ENCODE assay signal across 14 cellular contexts in the genomic region with DNA sequence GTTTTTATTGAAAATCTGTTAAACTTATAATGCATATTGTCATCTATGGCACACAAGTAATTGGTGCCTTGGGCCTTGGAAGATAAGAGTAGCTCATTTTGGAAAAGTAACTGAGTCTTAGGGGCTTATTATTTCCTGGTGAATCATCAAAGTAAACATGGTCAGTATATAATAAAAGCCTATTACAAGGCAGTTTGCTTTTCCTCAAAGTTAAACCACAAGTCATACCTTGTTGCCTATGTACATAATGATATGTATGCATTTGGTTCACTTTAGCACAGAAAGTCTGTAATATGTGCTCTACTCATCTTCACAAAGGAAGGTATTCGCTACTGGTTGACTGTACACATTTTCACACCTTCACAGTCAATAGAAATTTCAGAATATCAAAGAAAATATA. TPM values are rescaled to one million over a fixed set of nuclear protein-coding genes. Genes with fewer than 3 reads are reported as not detected.
DNase-seq lines count a peak whose midpoint lies in the region; ATAC-seq, FAIRE-seq and TF ChIP-seq lines count a peak whose summit lies in the region.
"Had no signal": no experiment of that assay in that cellular context is flagged by ENCODE, and none has a peak within 500 bp of the region (broad histone marks: within the 10 kb centered on the region; RNA-seq: fewer than 3 reads in every experiment).

No MANE protein-coding gene starts in this region.

- no peak overlapping the region for H3K9ac ChIP-seq in keratinocyte (ENCODE audit: control insufficient read depth, extremely low read depth, insufficient read depth, low read length)
- H3K9ac ChIP-seq: BLaER1 treated with 17β-estradiol and CSF1 and Interleukin-3, amounts not matched to agents 10 nM and 100 nM had no signal

- ATAC-seq in HG03520 (IDR thresholded peaks at IDR 0.05; ENCODE audit: unreplicated experiment) = no peak
- no peak for ATAC-seq in lower lobe of right lung

- in situ Hi-C loops in GM13976 (cut with MboI; ENCODE audit: low sequenced_read_pairs, unreplicated experiment) = no loop called here

- peak; percentile 61 for FAIRE-seq in keratinocyte (lab: Jason Lieb, UNC)
- FAIRE-seq: G401.6, H1 had no signal

- H3K27me3 ChIP-seq in keratinocyte (ENCODE audit: control insufficient read depth, extremely low read depth, insufficient read depth, low read length) = no peaks in the 10 kb centered on the region
- H3K27me3 ChIP-seq in lower lobe of right lung (ENCODE audit: low read depth) = no peaks in the 10 kb centered on the region
- H3K27me3 ChIP-seq: BLaER1 treated with 17β-estradiol and CSF1 and Interleukin-3, amounts not matched to agents 10 nM and 100 nM; SJSA1 had no signal

- CTCF ChIA-PET in HEK293 (lab: Yijun Ruan, JAX) (interaction anchor here (0.7 to 1.8 kb wide), 6 partner anchors 10 to 765 kb away, joined by 3 to 8 read pairs (median 4); partner anchors contain the start of gene FRK), RWPE1 (lab: Yijun Ruan, JAX) (interaction anchor here (0.8 kb wide), 1 partner anchor 21 kb away, joined by 3 read pairs; no protein-coding TSS in a partner anchor)

- H3K27ac ChIP-seq in HEK293 (ENCODE audit: extremely low read depth, low read depth, low read length) (no peak overlapping the region), RWPE1 (no peak overlapping the region), keratinocyte (ENCODE audit: control insufficient read depth, insufficient read depth, low read length) (no peak overlapping the region), lower lobe of right lung (no peak overlapping the region)
- H3K27ac ChIP-seq: BLaER1 treated with 17β-estradiol and CSF1 and Interleukin-3, amounts not matched to agents 10 nM and 100 nM; SJSA1 had no signal

- H3K4me2 ChIP-seq in keratinocyte (ENCODE audit: control insufficient read depth, extremely low read depth, insufficient read depth, low read depth, low read length) = no peak overlapping the region
- H3K4me2 ChIP-seq: BLaER1 treated with 17β-estradiol and CSF1 and Interleukin-3, amounts not matched to agents 10 nM and 100 nM had no signal

- H3K9me3 ChIP-seq in HEK293 (ENCODE audit: control insufficient read depth, insufficient read depth, low read depth, low read length) = no peaks in the 10 kb centered on the region
- no peaks in the 10 kb centered on the region for H3K9me3 ChIP-seq in keratinocyte (ENCODE audit: control insufficient read depth, low read depth, low read length)
- no peaks in the 10 kb centered on the region for H3K9me3 ChIP-seq in lower lobe of right lung
- H3K9me3 ChIP-seq: BLaER1 treated with 17β-estradiol and CSF1 and Interleukin-3, amounts not matched to agents 10 nM and 100 nM; SJSA1 had no signal

- no peaks in the 10 kb centered on the region for H3K79me2 ChIP-seq in keratinocyte (ENCODE audit: control insufficient read depth, insufficient read depth, low read length)

- DNase-seq in Daoy (ENCODE audit: low read depth) (peak; percentile 8), RWPE1 (ENCODE audit: low spot score) (peak; percentile 7), keratinocyte (ENCODE audit: low read depth, low spot score) (no peak), GM13976 (ENCODE audit: low spot score) (no peak), lower lobe of right lung (no peak)
- DNase-seq: NCI-H1694, SW 1271, T-helper 9 cell had no signal

- dilution Hi-C loops in keratinocyte (cut with MboI; ENCODE audit: extremely low pct_ligation_motif_present, low sequenced_read_pairs) = no loop called here

- TF ChIP-seq CTCF in HEK293 (tag by site-specific recombination; IDR thresholded peaks at IDR 0.05) (no peak), RWPE1 (conservative IDR thresholded peaks at IDR 0.05; ENCODE audit: low read depth) (no peak), keratinocyte (optimal IDR thresholded peaks at IDR 0.05 in 1 of 3, IDR thresholded peaks at IDR 0.05 in 1 of 3, conservative IDR thresholded peaks at IDR 0.05 in 1 of 3; ENCODE audit: extremely low read depth in 1 of 3, insufficient read depth in 2 of 3, low read length in 3 of 3) (no peak), GM13976 (IDR thresholded peaks at IDR 0.05; ENCODE audit: borderline replicate concordance, control extremely low read depth, extremely low read depth, insufficient read depth, missing control alignments) (no peak), lower lobe of right lung (IDR thresholded peaks at IDR 0.05) (no peak)

- H3K36me3 ChIP-seq in HEK293 (ENCODE audit: control insufficient read depth in 2 of 2, insufficient read depth in 1 of 2, low read length in 2 of 2) = no peaks in the 10 kb centered on the region
- H3K36me3 ChIP-seq in keratinocyte (ENCODE audit: control insufficient read depth in 2 of 2, extremely low read depth in 1 of 2, insufficient read depth in 2 of 2, low read length in 2 of 2) = no peaks in the 10 kb centered on the region
- no peaks in the 10 kb centered on the region for H3K36me3 ChIP-seq in lower lobe of right lung
- H3K36me3 ChIP-seq: BLaER1 treated with 17β-estradiol and CSF1 and Interleukin-3, amounts not matched to agents 10 nM and 100 nM; SJSA1 had no signal

- no peak overlapping the region for H2AFZ ChIP-seq in keratinocyte (ENCODE audit: control insufficient read depth, low read length)

- POLR2A ChIA-PET in HEK293 (lab: Yijun Ruan, JAX) (no interaction called here), RWPE1 (lab: Yijun Ruan, JAX; ENCODE audit: low non-redundant PET) (no interaction called here)

- H3K4me1 ChIP-seq in HEK293 (ENCODE audit: control insufficient read depth, insufficient read depth, low read length) (peaks cover 7% of the 10 kb centered on the region; the same call in 1 of the 2 replicates), keratinocyte (ENCODE audit: control insufficient read depth, extremely low read depth, insufficient read depth, low read length) (peaks cover 20% of the 10 kb centered on the region), lower lobe of right lung (no peaks in the 10 kb centered on the region)
- H3K4me1 ChIP-seq: BLaER1 treated with 17β-estradiol and CSF1 and Interleukin-3, amounts not matched to agents 10 nM and 100 nM had no signal

- intact Hi-C loops in lower lobe of right lung (cut with DNase I) = no loop called here

- no peak overlapping the region for H3K4me3 ChIP-seq in HEK293 (ENCODE audit: low read depth, low read length)
- H3K4me3 ChIP-seq in keratinocyte (ENCODE audit: control insufficient read depth in 2 of 3, extremely low read depth in 1 of 3, insufficient read depth in 2 of 3, low read depth in 1 of 3, low read length in 3 of 3) = no peak overlapping the region
- no peak overlapping the region for H3K4me3 ChIP-seq in lower lobe of right lung
- H3K4me3 ChIP-seq: BLaER1 treated with 17β-estradiol and CSF1 and Interleukin-3, amounts not matched to agents 10 nM and 100 nM; SJSA1 had no signal

- no peaks in the 10 kb centered on the region for H4K20me1 ChIP-seq in keratinocyte (ENCODE audit: control insufficient read depth, extremely low read depth, insufficient read depth, low read length)
- H4K20me1 ChIP-seq: BLaER1 treated with 17β-estradiol and CSF1 and Interleukin-3, amounts not matched to agents 10 nM and 100 nM had no signal

- peaks cover 2% of the 10 kb centered on the region for H3K9me1 ChIP-seq in keratinocyte (ENCODE audit: control insufficient read depth, extremely low read depth, insufficient read depth, low read length)

TF ChIP-seq in HEK293, 187 proteins besides CTCF, POLR2A, EP300 and RAD21 (continues in another document):
- TF ChIP-seq, protein P1, sequence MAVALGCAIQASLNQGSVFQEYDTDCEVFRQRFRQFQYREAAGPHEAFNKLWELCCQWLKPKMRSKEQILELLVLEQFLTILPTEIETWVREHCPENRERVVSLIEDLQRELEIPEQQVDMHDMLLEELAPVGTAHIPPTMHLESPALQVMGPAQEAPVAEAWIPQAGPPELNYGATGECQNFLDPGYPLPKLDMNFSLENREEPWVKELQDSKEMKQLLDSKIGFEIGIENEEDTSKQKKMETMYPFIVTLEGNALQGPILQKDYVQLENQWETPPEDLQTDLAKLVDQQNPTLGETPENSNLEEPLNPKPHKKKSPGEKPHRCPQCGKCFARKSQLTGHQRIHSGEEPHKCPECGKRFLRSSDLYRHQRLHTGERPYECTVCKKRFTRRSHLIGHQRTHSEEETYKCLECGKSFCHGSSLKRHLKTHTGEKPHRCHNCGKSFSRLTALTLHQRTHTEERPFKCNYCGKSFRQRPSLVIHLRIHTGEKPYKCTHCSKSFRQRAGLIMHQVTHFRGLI (tag by site-specific recombination; IDR thresholded peaks at IDR 0.05) = no peak

RNA-seq across cellular contexts. Expression of gene FRK, which starts 10.3 kb away (rescaled TPM):
- 0.21 and 0.57 TPM in 2 replicates for total RNA-seq in Daoy (2014; rRNA removed; shearing (Covaris generic))
- 1.9 to 2.4 TPM (median 2.4 TPM) in 3 replicates for polyA plus RNA-seq in keratinocyte
- polyA plus RNA-seq in keratinocyte (2011; ENCODE audit: low read depth) = 0.52 TPM
- 0.87 and 1.8 TPM in 2 replicates for polyA plus RNA-seq in keratinocyte (2011; cell fraction: cytosol; rRNA removed)
- 2.5 and 3.5 TPM in 2 replicates for polyA plus RNA-seq in keratinocyte (2011; cell fraction: nucleus; rRNA removed)
- polyA plus RNA-seq in keratinocyte (2012; ENCODE audit: low replicate concordance) = 0.72 and 1.2 TPM in 2 replicates
- 3.8 to 8.4 TPM (median 8.0 TPM) in 3 replicates for polyA minus RNA-seq in keratinocyte
- polyA minus RNA-seq in keratinocyte (2011; cell fraction: cytosol; rRNA and poly(A)+ RNA removed) = 4.4 TPM
- polyA minus RNA-seq in keratinocyte (2011; cell fraction: nucleus; rRNA and poly(A)+ RNA removed) = 9.5 and 15.5 TPM in 2 replicates
- total RNA-seq in lower lobe of right lung = 7.4 TPM

RNA-seq across cellular contexts. Expression of gene NT5DC1, which starts 29.7 kb away (rescaled TPM):
- 5.1 and 18.3 TPM in 2 replicates for total RNA-seq in Daoy (2014; rRNA removed; shearing (Covaris generic))
- polyA plus RNA-seq in keratinocyte = 20.2 to 31.2 TPM (median 31.0 TPM) in 3 replicates
- 30.8 TPM for polyA plus RNA-seq in keratinocyte (2011; ENCODE audit: low read depth)
- polyA plus RNA-seq in keratinocyte (2011; cell fraction: cytosol; rRNA removed) = 17.0 and 20.0 TPM in 2 replicates
- polyA plus RNA-seq in keratinocyte (2011; cell fraction: nucleus; rRNA removed) = 14.4 and 15.9 TPM in 2 replicates
- 13.6 and 26.0 TPM in 2 replicates for polyA plus RNA-seq in keratinocyte (2012; ENCODE audit: low replicate concordance)
- polyA minus RNA-seq in keratinocyte = 11.7 to 29.8 TPM (median 13.9 TPM) in 3 replicates
- polyA minus RNA-seq in keratinocyte (2011; cell fraction: cytosol; rRNA and poly(A)+ RNA removed) = 22.8 TPM
- 15.0 and 17.8 TPM in 2 replicates for polyA minus RNA-seq in keratinocyte (2011; cell fraction: nucleus; rRNA and poly(A)+ RNA removed)
- total RNA-seq in lower lobe of right lung = 46.0 TPM

RNA-seq across cellular contexts. Expression of gene COL10A1, which starts 54.9 kb away (rescaled TPM):
- total RNA-seq in Daoy (2014; rRNA removed; shearing (Covaris generic)) = 0.17 TPM in 1 of 2 replicates, not detected in the other
- 0.01 TPM in 1 of 3 replicates, not detected in the others for polyA plus RNA-seq in keratinocyte
- polyA plus RNA-seq in keratinocyte (2011; ENCODE audit: low read depth) = not detected
- polyA plus RNA-seq in keratinocyte (2011; cell fraction: cytosol; rRNA removed) = not detected in 2 replicates
- not detected in 2 replicates for polyA plus RNA-seq in keratinocyte (2011; cell fraction: nucleus; rRNA removed)
- 0.08 TPM in 1 of 2 replicates, not detected in the other for polyA plus RNA-seq in keratinocyte (2012; ENCODE audit: low replicate concordance)
- 1.3 TPM in 1 of 3 replicates, not detected in the others for polyA minus RNA-seq in keratinocyte
- polyA minus RNA-seq in keratinocyte (2011; cell fraction: cytosol; rRNA and poly(A)+ RNA removed) = not detected
- polyA minus RNA-seq in keratinocyte (2011; cell fraction: nucleus; rRNA and poly(A)+ RNA removed) = not detected in 2 replicates
- 0.24 TPM for total RNA-seq in lower lobe of right lung
- total RNA-seq: H1 had no signal
- polyA plus RNA-seq: H1 had no signal

Comparison
In these comparisons a context has a peak if more than half of its experiments do, and no peak if none do; other contexts are left out.
1. DNase-seq: peak in Daoy (single experiment) and RWPE1 (single experiment); none in keratinocyte (single experiment), GM13976 (single experiment) and lower lobe of right lung (single experiment).